31 cellular contexts compared by ENCODE assay signal in the genomic region with DNA sequence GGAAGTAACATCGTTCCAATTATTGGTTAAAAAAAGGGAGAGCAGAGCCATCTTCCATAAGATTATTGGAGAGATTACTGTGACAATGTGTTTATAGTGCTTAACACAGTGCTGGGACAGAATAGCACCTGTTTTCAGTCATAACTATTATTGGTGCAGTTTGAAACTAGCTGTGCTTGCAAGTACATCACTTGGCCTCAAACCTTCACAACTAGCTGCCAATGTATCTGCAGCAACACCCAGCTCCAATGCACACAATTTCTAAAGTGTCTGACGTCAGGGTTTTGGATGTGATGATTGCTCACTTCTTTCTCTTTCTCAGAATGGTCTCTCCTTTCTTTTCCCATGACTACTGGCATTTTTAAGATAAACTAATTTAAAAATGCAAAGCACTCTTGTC.
"Had no signal": no experiment of that assay in that cellular context is flagged by ENCODE, and none has a peak within 500 bp of the region (broad histone marks: within the 10 kb centered on the region; RNA-seq: fewer than 3 reads in every experiment).

No MANE protein-coding gene starts in this region.

- H3K36me3 ChIP-seq: ascending aorta, breast epithelium, cardiac muscle cell, colonic mucosa, esophagus squamous epithelium had no signal

- H3K9me3 ChIP-seq: ascending aorta, breast epithelium, colonic mucosa, esophagus squamous epithelium had no signal

- H3K27me3 ChIP-seq: ascending aorta, breast epithelium, cardiac muscle cell, colonic mucosa had no signal

- ATAC-seq: activated naive CD4-positive, alpha-beta T cell treated with anti-CD3 and anti-CD28 coated beads, Interleukin-2, amount 50 U/mL, for 72 hours; activated T-cell treated with anti-CD3 and anti-CD28 coated beads, Interleukin-2, amount 50 U/mL, for 72 hours; WTC11 had no signal

- H3K4me3 ChIP-seq: ascending aorta, breast epithelium, cardiac muscle cell, colonic mucosa, esophagus squamous epithelium had no signal

- H3K27ac ChIP-seq: ascending aorta, breast epithelium, cardiac muscle cell, colonic mucosa, epithelial cell of prostate, esophagus squamous epithelium, VCaP had no signal

- H3K4me1 ChIP-seq: ascending aorta, breast epithelium, colonic mucosa, esophagus squamous epithelium had no signal

- FAIRE-seq: endometrium, endothelial cell of umbilical vein, TTC549 had no signal

- DNase-seq: activated CD4-positive, alpha-beta memory T cell treated with anti-CD3 and anti-CD28 coated beads, Interleukin-2, amount 10 ng/mL, durations not matched to agents 7 days and 5 days; activated CD4-positive, alpha-beta T cell treated with anti-CD3 and anti-CD28 coated beads for 1 hour; activated CD4-positive, alpha-beta T cell treated with anti-CD3 and anti-CD28 coated beads for 4 hours; activated CD4-positive, alpha-beta T cell treated with anti-CD3 and anti-CD28 coated beads, Interleukin-2, amount 10 ng/mL, durations not matched to agents 7 days and 5 days; activated CD4-positive, alpha-beta T cell treated with anti-CD3 and anti-CD28 coated beads, Interleukin-2, amount 50 U/mL, for 4 hours; activated CD8-positive, alpha-beta memory T cell treated with anti-CD3 and anti-CD28 coated beads, Interleukin-2, amount 50 U/mL, for 48 hours; activated gamma-delta T cell; activated naive CD4-positive, alpha-beta T cell; activated naive CD4-positive, alpha-beta T cell treated with anti-CD3 and anti-CD28 coated beads, Interleukin-2, amount 10 ng/mL, durations not matched to agents 7 days and 5 days; activated naive CD8-positive, alpha-beta T cell treated with anti-CD3 and anti-CD28 coated beads, Interleukin-2, amount 10 ng/mL, durations not matched to agents 7 days and 5 days; activated T-cell treated with anti-CD3 and anti-CD28 coated beads for 4 hours; activated T-cell treated with anti-CD3 and anti-CD28 coated beads, Interleukin-2, amount 50 U/mL, for 24 hours; activated T-cell treated with anti-CD3 and anti-CD28 coated beads, Interleukin-2, amount 50 U/mL, for 72 hours; central memory CD4-positive, alpha-beta T cell; cerebellar nuclear complex; colonic mucosa; effector CD8-positive, alpha-beta T cell; esophagus squamous epithelium; foreskin melanocyte; head of caudate nucleus; T-helper 2 cell had no signal
